ENCODE assay signal across 22 cellular contexts in the genomic region with DNA sequence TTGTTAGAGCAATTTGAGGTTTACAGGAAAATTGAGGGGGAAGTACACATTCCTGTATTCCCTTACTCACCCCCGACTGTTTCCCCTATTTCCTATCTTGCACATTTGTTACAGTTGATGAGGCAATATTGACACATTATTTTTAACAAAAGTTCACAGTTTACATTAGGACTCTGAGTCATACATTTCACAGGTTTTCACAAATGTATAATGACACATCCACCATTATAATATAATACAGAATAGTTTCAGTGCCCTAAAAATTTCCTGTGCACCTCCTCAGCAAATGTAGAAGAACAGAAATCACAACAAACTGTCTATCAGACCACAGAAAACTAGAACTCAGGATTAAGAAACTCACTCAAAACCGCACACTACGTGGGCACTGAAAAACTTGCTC.
DNase-seq lines count a peak whose midpoint lies in the region; ATAC-seq, FAIRE-seq and TF ChIP-seq lines count a peak whose summit lies in the region.
"Had no signal": no experiment of that assay in that cellular context is flagged by ENCODE, and none has a peak within 500 bp of the region (broad histone marks: within the 10 kb centered on the region; RNA-seq: fewer than 3 reads in every experiment).

No MANE protein-coding gene starts in this region.

- DNase-seq in HCEC 1CT: peak; percentile 11
- peak; percentile 19 for DNase-seq in NCI-H748 treated with DMSO at 0.1 percent for 48 hours (lab: John Stamatoyannopoulos, UW)
- DNase-seq in astrocyte (ENCODE audit: low read depth): peak; percentile 1
- DNase-seq in lung microvascular endothelial cell (ENCODE audit: low read depth in 2 of 2): peak; percentile 25 to 26
- no peak for DNase-seq in UCSD-AML1 (lab: John Stamatoyannopoulos, UW; ENCODE audit: unreplicated experiment)
- DNase-seq in H4 (ENCODE audit: low spot score): no peak
- DNase-seq: activated naive CD4-positive, alpha-beta T cell treated with anti-CD3 and anti-CD28 coated beads, Interleukin-2, amount 50 U/mL, for 16 hours; activated T-cell treated with anti-CD3 and anti-CD28 coated beads, Interleukin-2, amount 50 U/mL, for 1 hour; Caco-2; colonic mucosa; KBM-7; naive thymus-derived CD8-positive, alpha-beta T cell; NCI-H1694; NCI-H345; small intestine; stimulated activated CD4-positive, alpha-beta T cell treated with anti-CD3 and anti-CD28 coated beads, Interleukin-4, amount 100 ng/mL, for 4 hours; stimulated activated CD8-positive, alpha-beta memory T cell treated with anti-CD3 and anti-CD28 coated beads, Interleukin-4, amount 100 ng/mL, for 48 hours; substantia nigra had no signal

- H3K27me3 ChIP-seq in astrocyte (ENCODE audit: insufficient read depth, low read length): no peaks in the 10 kb centered on the region
- H3K27me3 ChIP-seq: colonic mucosa had no signal

- H3K9me3 ChIP-seq in astrocyte (ENCODE audit: insufficient read depth, low read depth, low read length): no peaks in the 10 kb centered on the region
- H3K9me3 ChIP-seq: Caco-2, colonic mucosa had no signal

- no peak overlapping the region for H3K4me3 ChIP-seq in astrocyte (ENCODE audit: insufficient read depth, low read depth, low read length)
- H3K4me3 ChIP-seq: colonic mucosa had no signal

- no peak overlapping the region for H3K9ac ChIP-seq in astrocyte (ENCODE audit: low read length)

- H3K27ac Mint-ChIP-seq in astrocyte (ENCODE audit: unreplicated experiment): no peak overlapping the region
- H3K27ac Mint-ChIP-seq: naive thymus-derived CD8-positive, alpha-beta T cell had no signal

- peaks cover 3% of the 10 kb centered on the region for H3K27me3 Mint-ChIP-seq in astrocyte (ENCODE audit: low read depth, unreplicated experiment)

- H2AFZ ChIP-seq in astrocyte (ENCODE audit: low read depth, low read length): no peak overlapping the region

- FAIRE-seq in astrocyte (lab: Jason Lieb, UNC): no peak
- FAIRE-seq: G401.6, GM12891, RCC 7860, small intestine had no signal

- H3K9me3 Mint-ChIP-seq in astrocyte (ENCODE audit: unreplicated experiment): no peaks in the 10 kb centered on the region

- H4K20me1 ChIP-seq in astrocyte (ENCODE audit: insufficient read depth, low read length): no peaks in the 10 kb centered on the region

- no peaks in the 10 kb centered on the region for H3K79me2 ChIP-seq in astrocyte (ENCODE audit: insufficient read depth, low read length)

- no peaks in the 10 kb centered on the region for H3K36me3 Mint-ChIP-seq in astrocyte (ENCODE audit: low read depth, unreplicated experiment)

- H3K4me2 ChIP-seq in astrocyte (ENCODE audit: low read length): no peak overlapping the region

- no peaks in the 10 kb centered on the region for H3K4me1 Mint-ChIP-seq in astrocyte (ENCODE audit: low read depth, unreplicated experiment)

- H3K4me1 ChIP-seq in astrocyte (ENCODE audit: insufficient read depth, low read length): no peaks in the 10 kb centered on the region
- H3K4me1 ChIP-seq: Caco-2, colonic mucosa had no signal

- ATAC-seq in HG03342 (IDR thresholded peaks at IDR 0.05; ENCODE audit: unreplicated experiment): no peak
- ATAC-seq: naive thymus-derived CD8-positive, alpha-beta T cell had no signal

- no peak overlapping the region for H3K27ac ChIP-seq in astrocyte (ENCODE audit: low read depth, low read length)
- H3K27ac ChIP-seq: colonic mucosa had no signal

- no peak overlapping the region for H3K4me3 Mint-ChIP-seq in astrocyte (ENCODE audit: unreplicated experiment)
- H3K4me3 Mint-ChIP-seq: naive thymus-derived CD8-positive, alpha-beta T cell had no signal

- H3K36me3 ChIP-seq in astrocyte (ENCODE audit: insufficient read depth, low read length): no peaks in the 10 kb centered on the region
- H3K36me3 ChIP-seq: colonic mucosa had no signal

- no peak for TF ChIP-seq CTCF in astrocyte (IDR thresholded peaks at IDR 0.05; ENCODE audit: insufficient read depth, low read depth, low read length)

Comparison
In these comparisons a context has a peak if more than half of its experiments do, and no peak if none do; other contexts are left out.
1. DNase-seq: peak in HCEC 1CT (single experiment), NCI-H748 treated with DMSO at 0.1 percent for 48 hours (single experiment), astrocyte (single experiment) and lung microvascular endothelial cell (2 of 2); none in UCSD-AML1 (single experiment) and H4 (single experiment).